In genomic region chr1:75550559-75550958, GRCh38 we compare ENCODE assay signal across 25 cellular contexts.
"Had no signal": no experiment of that assay in that cellular context is flagged by ENCODE, and none has a peak within 500 bp of the region (broad histone marks: within the 10 kb centered on the region; RNA-seq: fewer than 3 reads in every experiment).

No MANE protein-coding gene starts in this region.

- H3K4me3 ChIP-seq: coronary artery, esophagus muscularis mucosa, gastroesophageal sphincter, heart left ventricle, hepatocyte, left lung, lower lobe of right lung, mucosa of descending colon had no signal

- H3K4me1 ChIP-seq: esophagus muscularis mucosa, foreskin keratinocyte, gastroesophageal sphincter, heart left ventricle, left lung, lower lobe of right lung had no signal

- H3K9me3 ChIP-seq: esophagus muscularis mucosa, gastroesophageal sphincter, left lung, lower lobe of right lung, mucosa of descending colon had no signal

- H3K79me2 ChIP-seq: hepatocyte had no signal

- DNase-seq: effector CD8-positive, alpha-beta T cell; effector memory CD8-positive, alpha-beta T cell; endodermal cell; foreskin keratinocyte; heart left ventricle; hypothalamus; immature natural killer cell; islet precursor cell; kidney; kidney glomerular epithelial cell; left cardiac atrium; left lung; left ventricle myocardium superior; lower lobe of right lung; mesenchymal stem cell; mucosa of descending colon; naive B cell; naive thymus-derived CD8-positive, alpha-beta T cell had no signal

- FAIRE-seq: colon, endometrium, frontal cortex, kidney had no signal

- H3K36me3 ChIP-seq: esophagus muscularis mucosa, gastroesophageal sphincter, heart left ventricle, left lung, lower lobe of right lung had no signal

- H3K27ac ChIP-seq: coronary artery, esophagus muscularis mucosa, foreskin keratinocyte, gastroesophageal sphincter, heart left ventricle, hepatocyte, left lung, lower lobe of right lung had no signal

- H2AFZ ChIP-seq: hepatocyte had no signal

- H3K4me2 ChIP-seq: hepatocyte had no signal

- ATAC-seq: effector memory CD8-positive, alpha-beta T cell; foreskin keratinocyte; gastroesophageal sphincter; heart left ventricle; left cardiac atrium; left lung; left ventricle myocardium superior; lower lobe of right lung; mucosa of descending colon; naive thymus-derived CD8-positive, alpha-beta T cell had no signal

- H3K27me3 ChIP-seq: esophagus muscularis mucosa, foreskin keratinocyte, gastroesophageal sphincter, heart left ventricle, hepatocyte, left lung had no signal
